13 cellular contexts compared by ENCODE assay signal in genomic region chr6:156449569-156449968, GRCh38.
DNase-seq lines count a peak whose midpoint lies in the region; TF ChIP-seq lines count a peak whose summit lies in the region.
"Had no signal": no experiment of that assay in that cellular context is flagged by ENCODE, and none has a peak within 500 bp of the region (broad histone marks: within the 10 kb centered on the region; RNA-seq: fewer than 3 reads in every experiment).

No MANE protein-coding gene starts in this region.

- H3K27ac ChIP-seq in parathyroid adenoma (no peak overlapping the region), prostate gland (no peak overlapping the region)
- H3K27ac ChIP-seq: BLaER1, PC-9 had no signal

- H3K9ac ChIP-seq in parathyroid adenoma: no peak overlapping the region
- H3K9ac ChIP-seq: BLaER1 had no signal

- DNase-seq in EH (ENCODE audit: low read depth) (peak; percentile 10), M059J (ENCODE audit: low read depth) (peak; percentile 30), cerebellar cortex (ENCODE audit: low spot score) (peak; percentile 65), prostate gland (ENCODE audit: low spot score) (no peak), mesenteric fat pad (ENCODE audit: low spot score) (no peak), ACHN (no peak)
- DNase-seq: IMR-90, Kasumi-1, NCI-H187 treated with DMSO at 0.1 percent for 48 hours, PC-9 had no signal

- WGBS in prostate gland: 80% methylated on average over 3 of the region's 3 CpGs

- H3K4me3 ChIP-seq in parathyroid adenoma (ENCODE audit: low read depth, low read length) (no peak overlapping the region), prostate gland (no peak overlapping the region)
- H3K4me3 ChIP-seq: BLaER1, HAP-1, PC-9 had no signal

- TF ChIP-seq CTCF in parathyroid adenoma (IDR thresholded peaks at IDR 0.05): no peak
- no peak for TF ChIP-seq CTCF in prostate gland (IDR thresholded peaks at IDR 0.05)

- H3K27me3 ChIP-seq in parathyroid adenoma (ENCODE audit: control insufficient read depth, insufficient read depth, low read length) (no peaks in the 10 kb centered on the region), prostate gland (replicated peaks; ENCODE audit: insufficient read depth) (no peaks in the 10 kb centered on the region)
- H3K27me3 ChIP-seq: BLaER1 had no signal

- intact Hi-C loops in prostate gland (cut with DNase I): no loop called here

- TF ChIP-seq POLR2A in prostate gland (IDR thresholded peaks at IDR 0.05): no peak

- no peaks in the 10 kb centered on the region for H3K9me3 ChIP-seq in parathyroid adenoma (ENCODE audit: control insufficient read depth, low read length)
- no peaks in the 10 kb centered on the region for H3K9me3 ChIP-seq in prostate gland
- H3K9me3 ChIP-seq: BLaER1, HAP-1 had no signal

- no peak overlapping the region for H3K4me2 ChIP-seq in parathyroid adenoma (ENCODE audit: low read length)
- H3K4me2 ChIP-seq: BLaER1, PC-9 had no signal

- no peaks in the 10 kb centered on the region for H3K79me2 ChIP-seq in parathyroid adenoma

- peak overlapping the region; percentile 7 for H2AFZ ChIP-seq in parathyroid adenoma
- H2AFZ ChIP-seq: PC-9 had no signal

- H3K36me3 ChIP-seq in parathyroid adenoma (ENCODE audit: control insufficient read depth, insufficient read depth, low read length): no peaks in the 10 kb centered on the region
- no peaks in the 10 kb centered on the region for H3K36me3 ChIP-seq in prostate gland
- H3K36me3 ChIP-seq: BLaER1, HAP-1 had no signal

- in situ Hi-C loops in ACHN (cut with HindIII; ENCODE audit: low pct_ligation_motif_present, low pct_unique_long_range_greater_than_20kb, low sequenced_read_pairs): no loop called here

- H3K4me1 ChIP-seq in parathyroid adenoma (no peaks in the 10 kb centered on the region), prostate gland (replicated peaks) (no peaks in the 10 kb centered on the region)
- H3K4me1 ChIP-seq: HAP-1 had no signal

Comparison
In these comparisons a context has a peak if more than half of its experiments do, and no peak if none do; other contexts are left out.
1. DNase-seq: peak in EH (single experiment), M059J (single experiment) and cerebellar cortex (single experiment); none in prostate gland (single experiment), mesenteric fat pad (single experiment) and ACHN (single experiment).